32 cellular contexts compared by ENCODE assay signal in genomic region chr13:99135591-99135990, GRCh38.
"Had no signal": no experiment of that assay in that cellular context is flagged by ENCODE, and none has a peak within 500 bp of the region (broad histone marks: within the 10 kb centered on the region; RNA-seq: fewer than 3 reads in every experiment).

No MANE protein-coding gene starts in this region.

- H3K4me1 ChIP-seq: adrenal gland, body of pancreas, colonic mucosa, foreskin keratinocyte, gastrocnemius medialis had no signal

- H3K4me1 Mint-ChIP-seq: activated CD4-positive, alpha-beta T cell treated with anti-CD3 and anti-CD28 coated beads for 36 hours; activated CD4-positive, alpha-beta T cell treated with anti-CD3 and anti-CD28 coated beads, Interleukin-2, amount 10 ng/mL, durations not matched to agents 24 days and 14 days; activated CD8-positive, alpha-beta memory T cell treated with anti-CD3 and anti-CD28 coated beads, Interleukin-2, amount 10 ng/mL, durations not matched to agents 7 days and 5 days; activated naive CD4-positive, alpha-beta T cell treated with anti-CD3 and anti-CD28 coated beads, Interleukin-2, amount 50 U/mL, for 24 hours; activated naive CD8-positive, alpha-beta T cell treated with anti-CD3 and anti-CD28 coated beads for 36 hours; activated naive CD8-positive, alpha-beta T cell treated with anti-CD3 and anti-CD28 coated beads, Interleukin-2, amount 50 U/mL, for 24 hours had no signal

- H3K36me3 ChIP-seq: adrenal gland, colonic mucosa, gastrocnemius medialis had no signal

- H3K27ac ChIP-seq: adrenal gland, body of pancreas, colonic mucosa, dorsolateral prefrontal cortex, foreskin keratinocyte, gastrocnemius medialis had no signal

- H3K27me3 ChIP-seq: adrenal gland, body of pancreas, colonic mucosa, foreskin keratinocyte, gastrocnemius medialis had no signal

- H3K27me3 Mint-ChIP-seq: activated CD4-positive, alpha-beta memory T cell treated with anti-CD3 and anti-CD28 coated beads for 36 hours; activated CD4-positive, alpha-beta T cell treated with anti-CD3 and anti-CD28 coated beads for 36 hours; activated naive CD4-positive, alpha-beta T cell treated with anti-CD3 and anti-CD28 coated beads, Interleukin-2, amount 50 U/mL, for 24 hours; activated naive CD8-positive, alpha-beta T cell treated with anti-CD3 and anti-CD28 coated beads for 36 hours; activated naive CD8-positive, alpha-beta T cell treated with anti-CD3 and anti-CD28 coated beads, Interleukin-2, amount 50 U/mL, for 24 hours had no signal

- ATAC-seq: activated CD4-positive, alpha-beta T cell treated with anti-CD3 and anti-CD28 coated beads for 36 hours; activated CD8-positive, alpha-beta memory T cell treated with anti-CD3 and anti-CD28 coated beads, Interleukin-2, amount 10 ng/mL, durations not matched to agents 7 days and 5 days; activated CD8-positive, alpha-beta T cell treated with anti-CD3 and anti-CD28 coated beads, Interleukin-2, amount 10 ng/mL, durations not matched to agents 7 days and 5 days; activated naive CD8-positive, alpha-beta T cell treated with anti-CD3 and anti-CD28 coated beads, Interleukin-2, amount 50 U/mL, for 24 hours; body of pancreas; esophagus mucosa; foreskin keratinocyte; gastrocnemius medialis had no signal

- H3K27ac Mint-ChIP-seq: activated CD4-positive, alpha-beta memory T cell treated with anti-CD3 and anti-CD28 coated beads for 36 hours; activated CD4-positive, alpha-beta T cell treated with anti-CD3 and anti-CD28 coated beads for 36 hours; activated CD4-positive, alpha-beta T cell treated with anti-CD3 and anti-CD28 coated beads, Interleukin-2, amount 10 ng/mL, durations not matched to agents 24 days and 14 days; activated CD8-positive, alpha-beta memory T cell treated with anti-CD3 and anti-CD28 coated beads, Interleukin-2, amount 10 ng/mL, durations not matched to agents 7 days and 5 days; activated CD8-positive, alpha-beta T cell treated with anti-CD3 and anti-CD28 coated beads, Interleukin-2, amount 10 ng/mL, durations not matched to agents 7 days and 5 days; activated naive CD4-positive, alpha-beta T cell treated with anti-CD3 and anti-CD28 coated beads for 36 hours; activated naive CD4-positive, alpha-beta T cell treated with anti-CD3 and anti-CD28 coated beads, Interleukin-2, amount 50 U/mL, for 24 hours; activated naive CD8-positive, alpha-beta T cell treated with anti-CD3 and anti-CD28 coated beads for 36 hours; activated naive CD8-positive, alpha-beta T cell treated with anti-CD3 and anti-CD28 coated beads, Interleukin-2, amount 50 U/mL, for 24 hours; activated T-helper 1 cell treated with anti-CD3 and anti-CD28 coated beads, Interleukin-12 subunit alpha, Interleukin-12 subunit beta, Interleukin-2, Interleukin-4 antibody, amounts not matched to agents 30 ng/mL and 10 ng/mL and 1 ng/mL, durations not matched to agents 14 hours and 24 hours and 36 hours; activated T-helper 2 cell treated with anti-CD3 and anti-CD28 coated beads, Interferon-gamma antibody, Interleukin-2, Interleukin-4, amounts not matched to agents 10 μg/mL and 5 μg/mL and 100 μg/mL, durations not matched to agents 14 hours and 24 hours and 36 hours; dendritic cell treated with granulocyte-macrophage colony-stimulating factor and Interleukin-4, amounts not matched to agents 40 ng/mL and 50 ng/mL, for 4 days; endodermal cell had no signal

- H3K4me3 Mint-ChIP-seq: activated CD4-positive, alpha-beta memory T cell treated with anti-CD3 and anti-CD28 coated beads for 36 hours; activated CD4-positive, alpha-beta T cell treated with anti-CD3 and anti-CD28 coated beads for 36 hours; activated CD4-positive, alpha-beta T cell treated with anti-CD3 and anti-CD28 coated beads, Interleukin-2, amount 10 ng/mL, durations not matched to agents 24 days and 14 days; activated CD8-positive, alpha-beta memory T cell treated with anti-CD3 and anti-CD28 coated beads, Interleukin-2, amount 10 ng/mL, durations not matched to agents 7 days and 5 days; activated CD8-positive, alpha-beta T cell treated with anti-CD3 and anti-CD28 coated beads, Interleukin-2, amount 10 ng/mL, durations not matched to agents 7 days and 5 days; activated naive CD4-positive, alpha-beta T cell treated with anti-CD3 and anti-CD28 coated beads for 36 hours; activated naive CD4-positive, alpha-beta T cell treated with anti-CD3 and anti-CD28 coated beads, Interleukin-2, amount 50 U/mL, for 24 hours; activated naive CD8-positive, alpha-beta T cell treated with anti-CD3 and anti-CD28 coated beads for 36 hours; activated naive CD8-positive, alpha-beta T cell treated with anti-CD3 and anti-CD28 coated beads, Interleukin-2, amount 50 U/mL, for 24 hours; activated T-helper 1 cell treated with anti-CD3 and anti-CD28 coated beads, Interleukin-12 subunit alpha, Interleukin-12 subunit beta, Interleukin-2, Interleukin-4 antibody, amounts not matched to agents 30 ng/mL and 10 ng/mL and 1 ng/mL, durations not matched to agents 14 hours and 24 hours and 36 hours; dendritic cell treated with granulocyte-macrophage colony-stimulating factor and Interleukin-4, amounts not matched to agents 40 ng/mL and 50 ng/mL, for 4 days; endodermal cell had no signal

- DNase-seq: activated CD4-positive, alpha-beta memory T cell treated with anti-CD3 and anti-CD28 coated beads for 36 hours; activated CD4-positive, alpha-beta T cell treated with anti-CD3 and anti-CD28 coated beads for 36 hours; activated CD4-positive, alpha-beta T cell treated with anti-CD3 and anti-CD28 coated beads, Interleukin-2, amount 10 ng/mL, durations not matched to agents 24 days and 14 days; activated CD4-positive, CD25-positive, alpha-beta regulatory T cell; activated CD4-positive, CD25-positive, alpha-beta regulatory T cell treated with anti-CD3 and anti-CD28 coated beads, Interleukin-2, amount 50 U/mL, for 72 hours; activated CD8-positive, alpha-beta memory T cell treated with anti-CD3 and anti-CD28 coated beads, Interleukin-2, amount 10 ng/mL, durations not matched to agents 7 days and 5 days; activated CD8-positive, alpha-beta memory T cell treated with anti-CD3 and anti-CD28 coated beads, Interleukin-2, amount 50 U/mL, for 4 hours; activated CD8-positive, alpha-beta T cell treated with anti-CD3 and anti-CD28 coated beads, Interleukin-2, amount 10 ng/mL, durations not matched to agents 7 days and 5 days; activated effector memory CD4-positive, alpha-beta T cell treated with anti-CD3 and anti-CD28 coated beads, Interleukin-2, amount 50 U/mL, for 16 hours; activated naive CD4-positive, alpha-beta T cell treated with anti-CD3 and anti-CD28 coated beads for 36 hours; activated naive CD8-positive, alpha-beta T cell treated with anti-CD3 and anti-CD28 coated beads for 36 hours; activated naive CD8-positive, alpha-beta T cell treated with anti-CD3 and anti-CD28 coated beads, Interleukin-2, amount 50 U/mL, for 24 hours; activated T-cell treated with anti-CD3 and anti-CD28 coated beads, Interleukin-2, amount 50 U/mL, for 1 hour; activated T-cell treated with anti-CD3 and anti-CD28 coated beads, Interleukin-2, amount 50 U/mL, for 48 hours; amygdala; aorta; body of pancreas; central memory CD4-positive, alpha-beta T cell; cerebellar nuclear complex; colonic mucosa; dorsolateral prefrontal cortex; effector memory CD4-positive, alpha-beta T cell; endodermal cell; foreskin keratinocyte; gastrocnemius medialis; T-helper 2 cell had no signal

- H3K9me3 Mint-ChIP-seq: activated CD4-positive, alpha-beta memory T cell treated with anti-CD3 and anti-CD28 coated beads for 36 hours; activated CD4-positive, alpha-beta T cell treated with anti-CD3 and anti-CD28 coated beads, Interleukin-2, amount 10 ng/mL, durations not matched to agents 24 days and 14 days; activated naive CD4-positive, alpha-beta T cell treated with anti-CD3 and anti-CD28 coated beads for 36 hours; activated naive CD4-positive, alpha-beta T cell treated with anti-CD3 and anti-CD28 coated beads, Interleukin-2, amount 50 U/mL, for 24 hours; activated naive CD8-positive, alpha-beta T cell treated with anti-CD3 and anti-CD28 coated beads for 36 hours; activated naive CD8-positive, alpha-beta T cell treated with anti-CD3 and anti-CD28 coated beads, Interleukin-2, amount 50 U/mL, for 24 hours; activated T-helper 1 cell treated with anti-CD3 and anti-CD28 coated beads, Interleukin-12 subunit alpha, Interleukin-12 subunit beta, Interleukin-2, Interleukin-4 antibody, amounts not matched to agents 30 ng/mL and 10 ng/mL and 1 ng/mL, durations not matched to agents 14 hours and 24 hours and 36 hours; activated T-helper 2 cell treated with anti-CD3 and anti-CD28 coated beads, Interferon-gamma antibody, Interleukin-2, Interleukin-4, amounts not matched to agents 10 μg/mL and 5 μg/mL and 100 μg/mL, durations not matched to agents 14 hours and 24 hours and 36 hours; dendritic cell treated with granulocyte-macrophage colony-stimulating factor and Interleukin-4, amounts not matched to agents 40 ng/mL and 50 ng/mL, for 4 days had no signal

- H3K36me3 Mint-ChIP-seq: activated CD4-positive, alpha-beta memory T cell treated with anti-CD3 and anti-CD28 coated beads for 36 hours; activated CD8-positive, alpha-beta memory T cell treated with anti-CD3 and anti-CD28 coated beads, Interleukin-2, amount 10 ng/mL, durations not matched to agents 7 days and 5 days; activated naive CD4-positive, alpha-beta T cell treated with anti-CD3 and anti-CD28 coated beads, Interleukin-2, amount 50 U/mL, for 24 hours; activated naive CD8-positive, alpha-beta T cell treated with anti-CD3 and anti-CD28 coated beads for 36 hours had no signal

- H3K4me3 ChIP-seq: adrenal gland, body of pancreas, colonic mucosa, dorsolateral prefrontal cortex, gastrocnemius medialis had no signal
